ENCODE assay signal across 3 cellular contexts in the genomic region with DNA sequence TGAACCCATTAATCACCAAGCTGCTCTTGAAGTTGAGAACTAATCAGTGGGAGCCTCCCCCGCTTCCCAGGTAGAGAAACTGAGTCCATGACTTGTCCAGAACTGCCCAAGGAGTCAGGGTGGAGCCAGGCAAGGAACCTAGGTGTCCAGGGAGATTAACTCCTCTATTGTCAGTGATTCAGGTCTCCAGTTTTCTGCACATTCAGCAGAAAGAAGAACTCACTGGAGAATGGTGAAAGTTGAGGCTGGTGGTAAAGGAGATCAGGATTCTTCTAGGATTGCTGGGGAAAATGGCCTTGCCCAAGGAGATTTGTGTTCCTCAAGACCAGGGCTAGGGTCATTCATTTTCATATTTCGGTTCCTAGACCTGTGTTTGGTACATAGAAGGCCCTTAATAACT.
TF ChIP-seq lines count a peak whose summit lies in the region.

No MANE protein-coding gene starts in this region.

TF ChIP-seq in A549, 52 proteins besides CTCF, POLR2A, EP300 and RAD21 (continued from another document):
- no peak for TF ChIP-seq RNF2 (IDR thresholded peaks at IDR 0.05; ENCODE audit: borderline replicate concordance, low read depth)

TF ChIP-seq in IMR-90, 13 proteins besides CTCF, POLR2A, EP300 and RAD21 (continued from another document):
- TF ChIP-seq RFX5 (IDR thresholded peaks at IDR 0.05; ENCODE audit: low read depth, low read length), result no peak
TF ChIP-seq in IMR-90: peak in this region for 1.

TF ChIP-seq in K562, 482 proteins besides CTCF, POLR2A, EP300 and RAD21:
- TF ChIP-seq, protein P1, sequence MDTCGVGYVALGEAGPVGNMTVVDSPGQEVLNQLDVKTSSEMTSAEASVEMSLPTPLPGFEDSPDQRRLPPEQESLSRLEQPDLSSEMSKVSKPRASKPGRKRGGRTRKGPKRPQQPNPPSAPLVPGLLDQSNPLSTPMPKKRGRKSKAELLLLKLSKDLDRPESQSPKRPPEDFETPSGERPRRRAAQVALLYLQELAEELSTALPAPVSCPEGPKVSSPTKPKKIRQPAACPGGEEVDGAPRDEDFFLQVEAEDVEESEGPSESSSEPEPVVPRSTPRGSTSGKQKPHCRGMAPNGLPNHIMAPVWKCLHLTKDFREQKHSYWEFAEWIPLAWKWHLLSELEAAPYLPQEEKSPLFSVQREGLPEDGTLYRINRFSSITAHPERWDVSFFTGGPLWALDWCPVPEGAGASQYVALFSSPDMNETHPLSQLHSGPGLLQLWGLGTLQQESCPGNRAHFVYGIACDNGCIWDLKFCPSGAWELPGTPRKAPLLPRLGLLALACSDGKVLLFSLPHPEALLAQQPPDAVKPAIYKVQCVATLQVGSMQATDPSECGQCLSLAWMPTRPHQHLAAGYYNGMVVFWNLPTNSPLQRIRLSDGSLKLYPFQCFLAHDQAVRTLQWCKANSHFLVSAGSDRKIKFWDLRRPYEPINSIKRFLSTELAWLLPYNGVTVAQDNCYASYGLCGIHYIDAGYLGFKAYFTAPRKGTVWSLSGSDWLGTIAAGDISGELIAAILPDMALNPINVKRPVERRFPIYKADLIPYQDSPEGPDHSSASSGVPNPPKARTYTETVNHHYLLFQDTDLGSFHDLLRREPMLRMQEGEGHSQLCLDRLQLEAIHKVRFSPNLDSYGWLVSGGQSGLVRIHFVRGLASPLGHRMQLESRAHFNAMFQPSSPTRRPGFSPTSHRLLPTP (IDR thresholded peaks at IDR 0.05; ENCODE audit: borderline replicate concordance, extremely low read depth, insufficient read length), result no peak
- peak; percentile 84 for TF ChIP-seq ZNF316 (IDR thresholded peaks at IDR 0.05)
- no peak for TF ChIP-seq FOXJ3 (CRISPR knock-in tag; IDR thresholded peaks at IDR 0.05)
- peak; percentile 61 for TF ChIP-seq MAFK (IDR thresholded peaks at IDR 0.05; ENCODE audit: low read length)
- TF ChIP-seq MAFG (tag; conservative IDR thresholded peaks at IDR 0.05), result peak; percentile 75
- TF ChIP-seq C11orf30 (IDR thresholded peaks at IDR 0.05; ENCODE audit: low read depth), result peak; percentile 76
- peak; percentile 71 for TF ChIP-seq MAFF (IDR thresholded peaks at IDR 0.05; ENCODE audit: low read length)
- no peak for TF ChIP-seq ZNF695 (CRISPR knock-in tag; IDR thresholded peaks at IDR 0.05)
